In genomic region chr9:126880947-126881332, GRCh38 we compare ENCODE assay signal across 13 cellular contexts.
"Had no signal": no experiment of that assay in that cellular context is flagged by ENCODE, and none has a peak within 500 bp of the region (broad histone marks: within the 10 kb centered on the region; RNA-seq: fewer than 3 reads in every experiment).

No MANE protein-coding gene starts in this region.

- H3K4me1 ChIP-seq: colonic mucosa, tibial artery, vagina had no signal

- H3K36me3 ChIP-seq: colonic mucosa had no signal

- H3K27ac ChIP-seq: brain microvascular endothelial cell, colonic mucosa, tibial artery, vagina had no signal

- DNase-seq: activated CD4-positive, CD25-positive, alpha-beta regulatory T cell; activated naive CD4-positive, alpha-beta T cell treated with anti-CD3 and anti-CD28 coated beads, Interleukin-2, amount 50 U/mL, for 16 hours; brain microvascular endothelial cell; colonic mucosa; effector CD4-positive, alpha-beta T cell; foreskin melanocyte; mucosa of descending colon; tibial artery had no signal

- H3K9me3 ChIP-seq: colonic mucosa, mucosa of descending colon, tibial artery, vagina had no signal

- ATAC-seq: mucosa of descending colon; natural killer cell treated with Interleukin-12 subunit alpha and Interleukin-12 subunit beta and Interleukin-15 and Interleukin-18, amount 100 ng/mL, for 72 hours; SK-N-SH treated with all-trans-retinoic acid at 6 μM for 48 hours had no signal

- H3K4me3 ChIP-seq: colonic mucosa, mucosa of descending colon, tibial artery, vagina had no signal

- H3K27me3 ChIP-seq: brain microvascular endothelial cell, colonic mucosa, tibial artery, vagina had no signal

- FAIRE-seq: endothelial cell of umbilical vein, TTC549 had no signal
